In the genomic region with DNA sequence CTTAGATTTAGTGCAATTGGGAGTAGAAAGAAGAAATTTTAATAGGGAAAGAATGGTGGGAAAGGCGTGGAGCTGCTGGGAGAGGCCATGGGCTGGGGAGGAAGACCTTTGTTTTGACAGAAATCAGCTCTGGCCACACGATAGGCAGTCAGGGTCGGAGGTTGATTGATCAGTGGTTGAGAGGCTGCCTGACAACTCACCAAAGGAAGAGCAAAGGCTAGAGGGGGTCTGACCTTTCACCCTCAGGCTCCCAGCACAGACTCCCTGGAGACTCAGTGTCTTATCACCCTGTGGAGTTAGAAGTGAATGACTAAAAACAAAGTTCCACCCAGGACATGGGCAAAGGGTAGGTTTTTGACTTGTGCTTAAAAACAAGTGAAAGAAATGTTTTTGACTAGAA, we compare ENCODE assay signal across 2 cellular contexts.
TF ChIP-seq lines count a peak whose summit lies in the region.

No MANE protein-coding gene starts in this region.

TF ChIP-seq in GM23338, 12 proteins besides CTCF, POLR2A, EP300 and RAD21 (continues in another document):
- TF ChIP-seq ZNF331 (CRISPR knock-in tag; IDR thresholded peaks at IDR 0.05; ENCODE audit: low read depth) (no peak), ZNF114 (CRISPR knock-in tag; IDR thresholded peaks at IDR 0.05) (no peak), NANOG (IDR thresholded peaks at IDR 0.05; ENCODE audit: borderline replicate concordance) (no peak), STAT1 (IDR thresholded peaks at IDR 0.05; ENCODE audit: unreplicated experiment) (no peak), POLR2AphosphoS5 (IDR thresholded peaks at IDR 0.05; ENCODE audit: low read depth) (no peak), CREB1 (CRISPR knock-in tag; IDR thresholded peaks at IDR 0.05; ENCODE audit: low read depth) (no peak), JUNB (IDR thresholded peaks at IDR 0.05; ENCODE audit: unreplicated experiment) (no peak), EZH2 (IDR thresholded peaks at IDR 0.05; ENCODE audit: low read depth, unreplicated experiment) (no peak), EZH2phosphoT487 (IDR thresholded peaks at IDR 0.05; ENCODE audit: unreplicated experiment) (no peak)
- TF ChIP-seq, protein P1, sequence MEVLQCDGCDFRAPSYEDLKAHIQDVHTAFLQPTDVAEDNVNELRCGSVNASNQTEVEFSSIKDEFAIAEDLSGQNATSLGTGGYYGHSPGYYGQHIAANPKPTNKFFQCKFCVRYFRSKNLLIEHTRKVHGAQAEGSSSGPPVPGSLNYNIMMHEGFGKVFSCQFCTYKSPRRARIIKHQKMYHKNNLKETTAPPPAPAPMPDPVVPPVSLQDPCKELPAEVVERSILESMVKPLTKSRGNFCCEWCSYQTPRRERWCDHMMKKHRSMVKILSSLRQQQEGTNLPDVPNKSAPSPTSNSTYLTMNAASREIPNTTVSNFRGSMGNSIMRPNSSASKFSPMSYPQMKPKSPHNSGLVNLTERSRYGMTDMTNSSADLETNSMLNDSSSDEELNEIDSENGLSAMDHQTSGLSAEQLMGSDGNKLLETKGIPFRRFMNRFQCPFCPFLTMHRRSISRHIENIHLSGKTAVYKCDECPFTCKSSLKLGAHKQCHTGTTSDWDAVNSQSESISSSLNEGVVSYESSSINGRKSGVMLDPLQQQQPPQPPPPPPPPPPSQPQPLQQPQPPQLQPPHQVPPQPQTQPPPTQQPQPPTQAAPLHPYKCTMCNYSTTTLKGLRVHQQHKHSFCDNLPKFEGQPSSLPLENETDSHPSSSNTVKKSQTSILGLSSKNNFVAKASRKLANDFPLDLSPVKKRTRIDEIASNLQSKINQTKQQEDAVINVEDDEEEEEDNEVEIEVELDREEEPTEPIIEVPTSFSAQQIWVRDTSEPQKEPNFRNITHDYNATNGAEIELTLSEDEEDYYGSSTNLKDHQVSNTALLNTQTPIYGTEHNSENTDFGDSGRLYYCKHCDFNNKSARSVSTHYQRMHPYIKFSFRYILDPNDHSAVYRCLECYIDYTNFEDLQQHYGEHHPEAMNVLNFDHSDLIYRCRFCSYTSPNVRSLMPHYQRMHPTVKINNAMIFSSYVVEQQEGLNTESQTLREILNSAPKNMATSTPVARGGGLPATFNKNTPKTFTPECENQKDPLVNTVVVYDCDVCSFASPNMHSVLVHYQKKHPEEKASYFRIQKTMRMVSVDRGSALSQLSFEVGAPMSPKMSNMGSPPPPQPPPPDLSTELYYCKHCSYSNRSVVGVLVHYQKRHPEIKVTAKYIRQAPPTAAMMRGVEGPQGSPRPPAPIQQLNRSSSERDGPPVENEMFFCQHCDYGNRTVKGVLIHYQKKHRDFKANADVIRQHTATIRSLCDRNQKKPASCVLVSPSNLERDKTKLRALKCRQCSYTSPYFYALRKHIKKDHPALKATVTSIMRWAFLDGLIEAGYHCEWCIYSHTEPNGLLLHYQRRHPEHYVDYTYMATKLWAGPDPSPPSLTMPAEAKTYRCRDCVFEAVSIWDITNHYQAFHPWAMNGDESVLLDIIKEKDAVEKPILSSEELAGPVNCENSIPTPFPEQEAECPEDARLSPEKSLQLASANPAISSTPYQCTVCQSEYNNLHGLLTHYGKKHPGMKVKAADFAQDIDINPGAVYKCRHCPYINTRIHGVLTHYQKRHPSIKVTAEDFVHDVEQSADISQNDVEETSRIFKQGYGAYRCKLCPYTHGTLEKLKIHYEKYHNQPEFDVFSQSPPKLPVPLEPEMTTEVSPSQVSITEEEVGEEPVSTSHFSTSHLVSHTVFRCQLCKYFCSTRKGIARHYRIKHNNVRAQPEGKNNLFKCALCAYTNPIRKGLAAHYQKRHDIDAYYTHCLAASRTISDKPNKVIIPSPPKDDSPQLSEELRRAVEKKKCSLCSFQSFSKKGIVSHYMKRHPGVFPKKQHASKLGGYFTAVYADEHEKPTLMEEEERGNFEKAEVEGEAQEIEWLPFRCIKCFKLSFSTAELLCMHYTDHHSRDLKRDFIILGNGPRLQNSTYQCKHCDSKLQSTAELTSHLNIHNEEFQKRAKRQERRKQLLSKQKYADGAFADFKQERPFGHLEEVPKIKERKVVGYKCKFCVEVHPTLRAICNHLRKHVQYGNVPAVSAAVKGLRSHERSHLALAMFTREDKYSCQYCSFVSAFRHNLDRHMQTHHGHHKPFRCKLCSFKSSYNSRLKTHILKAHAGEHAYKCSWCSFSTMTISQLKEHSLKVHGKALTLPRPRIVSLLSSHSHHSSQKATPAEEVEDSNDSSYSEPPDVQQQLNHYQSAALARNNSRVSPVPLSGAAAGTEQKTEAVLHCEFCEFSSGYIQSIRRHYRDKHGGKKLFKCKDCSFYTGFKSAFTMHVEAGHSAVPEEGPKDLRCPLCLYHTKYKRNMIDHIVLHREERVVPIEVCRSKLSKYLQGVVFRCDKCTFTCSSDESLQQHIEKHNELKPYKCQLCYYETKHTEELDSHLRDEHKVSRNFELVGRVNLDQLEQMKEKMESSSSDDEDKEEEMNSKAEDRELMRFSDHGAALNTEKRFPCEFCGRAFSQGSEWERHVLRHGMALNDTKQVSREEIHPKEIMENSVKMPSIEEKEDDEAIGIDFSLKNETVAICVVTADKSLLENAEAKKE (CRISPR knock-in tag; IDR thresholded peaks at IDR 0.05), result no peak
- TF ChIP-seq, protein P2, sequence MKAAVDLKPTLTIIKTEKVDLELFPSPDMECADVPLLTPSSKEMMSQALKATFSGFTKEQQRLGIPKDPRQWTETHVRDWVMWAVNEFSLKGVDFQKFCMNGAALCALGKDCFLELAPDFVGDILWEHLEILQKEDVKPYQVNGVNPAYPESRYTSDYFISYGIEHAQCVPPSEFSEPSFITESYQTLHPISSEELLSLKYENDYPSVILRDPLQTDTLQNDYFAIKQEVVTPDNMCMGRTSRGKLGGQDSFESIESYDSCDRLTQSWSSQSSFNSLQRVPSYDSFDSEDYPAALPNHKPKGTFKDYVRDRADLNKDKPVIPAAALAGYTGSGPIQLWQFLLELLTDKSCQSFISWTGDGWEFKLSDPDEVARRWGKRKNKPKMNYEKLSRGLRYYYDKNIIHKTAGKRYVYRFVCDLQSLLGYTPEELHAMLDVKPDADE (IDR thresholded peaks at IDR 0.05), result no peak

TF ChIP-seq in H1, 55 proteins besides CTCF, POLR2A, EP300 and RAD21:
- TF ChIP-seq GABPA (IDR thresholded peaks at IDR 0.05; ENCODE audit: borderline replicate concordance, insufficient read depth, low read length) (no peak), BRCA1 (IDR thresholded peaks at IDR 0.05; ENCODE audit: low read depth, low read length) (no peak), HDAC2 (IDR thresholded peaks at IDR 0.05; ENCODE audit: borderline replicate concordance in 1 of 2, low read depth in 2 of 2, low read length in 2 of 2) (no peak), RBBP5 (IDR thresholded peaks at IDR 0.05; ENCODE audit: borderline replicate concordance, low read depth, low read length) (no peak), TEAD4 (IDR thresholded peaks at IDR 0.05; ENCODE audit: low read depth, low read length) (no peak), CBX8 (IDR thresholded peaks at IDR 0.05; ENCODE audit: borderline replicate concordance, low read depth, low read length) (no peak), YY1 (IDR thresholded peaks at IDR 0.05; ENCODE audit: low read depth, low read length) (no peak), KDM1A (IDR thresholded peaks at IDR 0.05; ENCODE audit: borderline replicate concordance, low read length) (no peak), HDAC6 (IDR thresholded peaks at IDR 0.05; ENCODE audit: low read depth, low read length) (no peak)
